In the genomic region with DNA sequence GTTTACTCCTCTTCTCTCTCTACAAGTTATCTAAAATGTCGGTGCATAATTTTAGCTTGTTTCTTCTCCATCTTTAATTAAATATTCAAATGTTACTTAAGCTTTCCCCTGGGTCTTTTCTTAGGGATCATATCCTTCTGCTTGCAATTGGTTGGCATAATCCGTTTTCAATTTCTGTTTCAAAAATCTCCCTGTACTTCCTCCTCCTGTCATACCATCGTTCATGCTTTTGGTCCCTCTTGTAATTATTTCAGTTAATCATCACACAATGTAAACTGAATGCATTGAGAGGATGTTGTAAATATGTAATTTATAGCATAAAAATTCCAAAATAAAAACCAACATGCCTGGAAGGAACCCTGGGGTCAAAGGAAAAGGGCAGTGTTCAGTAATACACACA, we compare ENCODE assay signal across 9 cellular contexts.
"Had no signal": no experiment of that assay in that cellular context is flagged by ENCODE, and none has a peak within 500 bp of the region (broad histone marks: within the 10 kb centered on the region; RNA-seq: fewer than 3 reads in every experiment).

No MANE protein-coding gene starts in this region.

- H3K4me3 ChIP-seq: GM23338 had no signal

- H3K9ac ChIP-seq: KMS-11 had no signal

- H3K27ac ChIP-seq: KMS-11 had no signal

- DNase-seq: H9, HCEC 1CT, KBM-7 had no signal

- ATAC-seq: GM23338, HepG2 had no signal

- FAIRE-seq: H1, H54, HepG2, HTR-8/SVneo had no signal

- H3K4me2 ChIP-seq: GM23338, KMS-11 had no signal
